Comparison of ENCODE assay signal across 1 cellular context in the genomic region with DNA sequence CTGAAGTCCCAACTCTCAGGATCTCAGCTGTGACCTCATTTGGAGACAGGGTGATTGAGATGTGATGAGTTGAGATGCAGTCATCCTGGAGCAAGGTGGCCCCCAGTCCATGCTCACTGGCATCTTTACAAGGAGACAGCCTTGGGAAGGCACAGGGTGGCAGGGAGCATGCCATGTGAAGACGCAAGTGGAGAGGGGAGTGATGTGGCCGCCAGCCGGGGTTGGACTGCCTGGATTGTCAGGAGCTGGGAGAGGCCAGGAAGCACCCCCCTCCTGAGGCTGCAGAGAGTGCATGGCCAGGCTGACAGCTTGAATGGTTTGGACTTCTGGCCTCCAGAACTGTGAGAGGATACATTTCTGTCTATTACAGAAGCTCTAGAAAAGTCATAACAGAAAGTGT.
TF ChIP-seq lines count a peak whose summit lies in the region.

No MANE protein-coding gene starts in this region.

TF ChIP-seq in H1, 55 proteins besides CTCF, POLR2A, EP300 and RAD21:
- TF ChIP-seq SP1 (IDR thresholded peaks at IDR 0.05; ENCODE audit: low read depth, low read length) (no peak), ATF2 (IDR thresholded peaks at IDR 0.05; ENCODE audit: low read length) (no peak), ASH2L (IDR thresholded peaks at IDR 0.05; ENCODE audit: low read length) (no peak), KDM4A (IDR thresholded peaks at IDR 0.05; ENCODE audit: low read depth, low read length, severe bottlenecking) (no peak), HDAC6 (IDR thresholded peaks at IDR 0.05; ENCODE audit: low read depth, low read length) (no peak), CTBP2 (IDR thresholded peaks at IDR 0.05; ENCODE audit: borderline replicate concordance, insufficient read depth, insufficient read length, low read length) (no peak), SIX5 (IDR thresholded peaks at IDR 0.05; ENCODE audit: low read depth, low read length) (no peak), SIN3A (conservative IDR thresholded peaks at IDR 0.05 in 1 of 2, IDR thresholded peaks at IDR 0.05 in 1 of 2; ENCODE audit: low read depth in 1 of 2, low read length in 2 of 2) (no peak), SP2 (IDR thresholded peaks at IDR 0.05; ENCODE audit: low read length) (no peak), CEBPB (IDR thresholded peaks at IDR 0.05; ENCODE audit: low read depth, low read length) (no peak), BCL11A (IDR thresholded peaks at IDR 0.05; ENCODE audit: low read depth in 2 of 2, low read length in 2 of 2) (no peak), SP4 (IDR thresholded peaks at IDR 0.05; ENCODE audit: low read length) (no peak), JUN (IDR thresholded peaks at IDR 0.05; ENCODE audit: low read depth, low read length) (no peak), CHD2 (IDR thresholded peaks at IDR 0.05; ENCODE audit: low read length) (no peak)
TF ChIP-seq in H1: peak in this region for 0.
